ENCODE assay signal across 11 cellular contexts in the genomic region with DNA sequence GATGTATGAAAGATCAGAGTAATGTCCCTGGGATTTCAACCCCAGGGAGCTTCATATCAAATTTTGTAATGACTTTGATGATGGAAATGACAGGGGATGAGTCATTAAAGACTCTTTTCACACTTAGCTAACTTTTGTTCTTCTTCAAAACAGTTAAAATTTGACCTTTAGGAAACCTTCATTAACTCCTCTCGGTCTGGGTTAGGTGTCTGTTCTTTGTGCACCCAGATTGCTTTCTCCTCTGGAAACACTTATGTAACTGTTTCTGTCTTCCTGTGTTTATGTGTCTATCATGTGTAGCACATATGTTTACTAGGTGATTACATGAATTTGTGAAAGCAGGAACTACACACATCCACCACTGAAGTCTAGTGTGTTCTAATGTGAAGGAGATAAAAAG. TPM values are rescaled to one million over a fixed set of nuclear protein-coding genes. Genes with fewer than 3 reads are reported as not detected.
DNase-seq lines count a peak whose midpoint lies in the region; ATAC-seq and TF ChIP-seq lines count a peak whose summit lies in the region.
"Had no signal": no experiment of that assay in that cellular context is flagged by ENCODE, and none has a peak within 500 bp of the region (broad histone marks: within the 10 kb centered on the region; RNA-seq: fewer than 3 reads in every experiment).

No MANE protein-coding gene starts in this region.

- intact Hi-C loops in lower lobe of right lung (cut with DNase I) (loop anchor here (10.0 kb wide), 1 partner anchor 141 kb away; no protein-coding TSS in a partner anchor), colonic mucosa (cut with DNase I) (loop anchor here (10.0 kb wide), 1 partner anchor 141 kb away; no protein-coding TSS in a partner anchor), body of pancreas (cut with DNase I) (no loop called here)

- no peak overlapping the region for H3K9ac ChIP-seq in colonic mucosa (ENCODE audit: low read depth in 2 of 2, low read length in 2 of 2)

- TF ChIP-seq CTCF in HFFc6 (IDR thresholded peaks at IDR 0.05): no peak
- TF ChIP-seq CTCF in lower lobe of right lung (IDR thresholded peaks at IDR 0.05): no peak
- TF ChIP-seq CTCF in Peyer's patch (IDR thresholded peaks at IDR 0.05): no peak
- TF ChIP-seq CTCF in colonic mucosa (IDR thresholded peaks at IDR 0.05): no peak
- TF ChIP-seq CTCF in body of pancreas (IDR thresholded peaks at IDR 0.05): no peak

- H3K4me3 ChIP-seq in ACC112 (ENCODE audit: low read depth, low read length) (peak overlapping the region; percentile 92), lower lobe of right lung (peak overlapping the region; percentile 80), Peyer's patch (peak overlapping the region in 1 of 4 donors; percentile 72), colonic mucosa (no peak overlapping the region), body of pancreas (no peak overlapping the region)

- H3K27me3 Mint-ChIP-seq in HFFc6 (ENCODE audit: insufficient read depth): peaks cover 5% of the 10 kb centered on the region

- peaks cover 9% of the 10 kb centered on the region for H3K9me3 Mint-ChIP-seq in HFFc6
- H3K9me3 Mint-ChIP-seq in activated naive CD4-positive, alpha-beta T cell treated with anti-CD3 and anti-CD28 coated beads, Interleukin-2, amount 50 U/mL, for 72 hours: peaks cover 0 to 4% of the 10 kb centered on the region in 2 donors

- H3K36me3 ChIP-seq in ACC112 (ENCODE audit: insufficient read depth, low read length): peaks cover 5% of the 10 kb centered on the region; the same call in 1 of the 2 replicates
- H3K36me3 ChIP-seq in lower lobe of right lung: no peaks in the 10 kb centered on the region
- H3K36me3 ChIP-seq in Peyer's patch: no peaks in the 10 kb centered on the region
- H3K36me3 ChIP-seq in colonic mucosa: no peaks in the 10 kb centered on the region
- H3K36me3 ChIP-seq in body of pancreas (replicated peaks in 1 of 2; ENCODE audit: insufficient read depth in 1 of 2, low read depth in 2 of 2): no peaks in the 10 kb centered on the region
- H3K36me3 ChIP-seq: prostate gland had no signal

- H3K4me1 ChIP-seq in ACC112 (ENCODE audit: control insufficient read depth, insufficient read depth, low read length, unreplicated experiment) (peaks cover 19% of the 10 kb centered on the region), lower lobe of right lung (peaks cover 13% of the 10 kb centered on the region), Peyer's patch (peaks cover 0 to 7% (median 1%) of the 10 kb centered on the region in 4 donors), colonic mucosa (no peaks in the 10 kb centered on the region), body of pancreas (peaks cover 10% of the 10 kb centered on the region)
- H3K4me1 ChIP-seq: prostate gland had no signal

- H3K27ac ChIP-seq in ACC112 (ENCODE audit: low read depth, low read length) (peak overlapping the region; percentile 64; the same call in 1 of the 2 replicates), lower lobe of right lung (no peak overlapping the region), Peyer's patch (no peak overlapping the region), colonic mucosa (no peak overlapping the region), body of pancreas (no peak overlapping the region)
- H3K27ac ChIP-seq: prostate gland had no signal

- H3K4me3 Mint-ChIP-seq in HFFc6: peak overlapping the region; percentile 95

- H3K4me1 Mint-ChIP-seq in HFFc6 (ENCODE audit: low read depth): peaks cover 32% of the 10 kb centered on the region

- H3K9me3 ChIP-seq in lower lobe of right lung (no peaks in the 10 kb centered on the region), Peyer's patch (no peaks in the 10 kb centered on the region), colonic mucosa (no peaks in the 10 kb centered on the region), body of pancreas (no peaks in the 10 kb centered on the region)
- H3K9me3 ChIP-seq: prostate gland had no signal

- DNase-seq in HFFc6: no peak
- no peak for DNase-seq in activated naive CD4-positive, alpha-beta T cell treated with anti-CD3 and anti-CD28 coated beads, Interleukin-2, amount 50 U/mL, for 72 hours (ENCODE audit: low spot score in 2 of 2)
- no peak for DNase-seq in lower lobe of right lung
- DNase-seq in Peyer's patch: no peak
- no peak for DNase-seq in ACHN
- DNase-seq in colonic mucosa: no peak
- DNase-seq in body of pancreas: no peak
- DNase-seq: activated CD4-positive, alpha-beta T cell treated with anti-CD3 and anti-CD28 coated beads for 48 hours; DMS 273 treated with DMSO at 0.1 percent for 48 hours had no signal

- TF ChIP-seq POLR2A in Peyer's patch (IDR thresholded peaks at IDR 0.05) (no peak), body of pancreas (IDR thresholded peaks at IDR 0.05) (no peak)

- in situ Hi-C loops in ACHN (cut with HindIII; ENCODE audit: low pct_ligation_motif_present, low pct_unique_long_range_greater_than_20kb, low sequenced_read_pairs): no loop called here

- peaks cover 55% of the 10 kb centered on the region for H3K79me2 ChIP-seq in ACC112 (ENCODE audit: control insufficient read depth, insufficient read depth, low read length, unreplicated experiment)

- no peak overlapping the region for H2AFZ ChIP-seq in ACC112 (ENCODE audit: low read length, unreplicated experiment)

- H3K27me3 ChIP-seq in ACC112 (ENCODE audit: insufficient read depth, low read length) (no peaks in the 10 kb centered on the region), lower lobe of right lung (ENCODE audit: low read depth) (no peaks in the 10 kb centered on the region), Peyer's patch (no peaks in the 10 kb centered on the region), colonic mucosa (no peaks in the 10 kb centered on the region), body of pancreas (no peaks in the 10 kb centered on the region)

- H3K36me3 Mint-ChIP-seq in HFFc6 (ENCODE audit: low read depth): peaks cover 19% of the 10 kb centered on the region
- peaks cover 25 to 29% of the 10 kb centered on the region in 2 donors for H3K36me3 Mint-ChIP-seq in activated naive CD4-positive, alpha-beta T cell treated with anti-CD3 and anti-CD28 coated beads, Interleukin-2, amount 50 U/mL, for 72 hours

- ATAC-seq in activated naive CD4-positive, alpha-beta T cell treated with anti-CD3 and anti-CD28 coated beads, Interleukin-2, amount 50 U/mL, for 72 hours: peak; percentile 35 to 69
- no peak for ATAC-seq in lower lobe of right lung
- no peak for ATAC-seq in body of pancreas

- peak overlapping the region; percentile 97 for H3K27ac Mint-ChIP-seq in HFFc6
- H3K27ac Mint-ChIP-seq in activated naive CD4-positive, alpha-beta T cell treated with anti-CD3 and anti-CD28 coated beads, Interleukin-2, amount 50 U/mL, for 72 hours: peak overlapping the region; percentile 96 to 98

- WGBS in body of pancreas, 2 donors: 64 to 74% methylated on average over 1 of the region's 1 CpG

RNA-seq across cellular contexts. Expression of a gene that starts 1.6 kb away (rescaled TPM):
- 10 to 100 TPM; 10.3 to 13.2 (median 12.6) TPM for total RNA-seq in HFFc6 (2021; fragmentation: NEBNext Ultra II Directional; extraction: Animal tissue kit (Norgen Biotek cat#: 25700))
- 1 to 10 TPM; 9.1 to 9.6 TPM for total RNA-seq in activated naive CD4-positive, alpha-beta T cell treated with anti-CD3 and anti-CD28 coated beads, Interleukin-2, amount 50 U/mL, for 72 hours
- total RNA-seq in lower lobe of right lung (13.8 TPM), Peyer's patch (10 to 100 TPM in 1 of 4 donors, 1 to 10 TPM in 3; 5.4 to 42.9 (median 7.5) TPM), colonic mucosa (10 to 100 TPM in 1 of 2 donors, 1 to 10 TPM in 1; 7.0 to 11.1 TPM), body of pancreas (10 to 100 TPM in 1 of 2 donors, 1 to 10 TPM in 1; 7.0 to 52.1 TPM)

Comparison
In these comparisons a context has a peak if more than half of its experiments do, and no peak if none do; other contexts are left out.
1. H3K4me3 ChIP-seq: peak in ACC112 (single experiment) and lower lobe of right lung (single experiment); none in colonic mucosa (single experiment) and body of pancreas (0 of 2).
2. ATAC-seq: peak in activated naive CD4-positive, alpha-beta T cell treated with anti-CD3 and anti-CD28 coated beads, Interleukin-2, amount 50 U/mL, for 72 hours (2 of 2); none in lower lobe of right lung (0 of 2) and body of pancreas (single experiment).